In the genomic region with DNA sequence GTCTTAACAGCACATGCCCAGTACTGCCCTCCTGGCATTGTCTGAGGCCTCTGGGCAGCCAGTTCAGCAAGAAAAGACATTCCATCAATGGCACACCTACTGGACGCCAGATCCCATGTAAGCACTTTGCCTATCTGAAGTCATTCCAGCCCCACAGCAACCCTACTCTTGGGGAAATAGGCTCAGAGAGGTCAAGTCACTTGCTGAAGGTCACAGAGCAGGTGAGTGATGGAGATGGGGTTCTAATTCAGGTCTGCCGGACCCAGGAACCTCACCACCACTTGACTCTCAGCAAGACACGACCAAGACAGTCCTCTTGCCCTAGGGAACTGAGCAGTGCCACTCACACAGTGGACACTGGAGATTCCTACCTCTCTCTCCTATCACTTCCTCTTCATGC, we compare ENCODE assay signal across 27 cellular contexts.
"Had no signal": no experiment of that assay in that cellular context is flagged by ENCODE, and none has a peak within 500 bp of the region (broad histone marks: within the 10 kb centered on the region; RNA-seq: fewer than 3 reads in every experiment).

No MANE protein-coding gene starts in this region.

- H3K27me3 ChIP-seq: testis, thyroid gland, upper lobe of left lung, uterus, vagina had no signal

- H3K9me3 ChIP-seq: stomach, suprapubic skin, testis, thoracic aorta, thyroid gland, tibial artery, tibial nerve, transverse colon, upper lobe of left lung, upper lobe of right lung, uterus, vagina had no signal

- DNase-seq: stimulated activated CD4-positive, alpha-beta T cell treated with anti-CD3 and anti-CD28 coated beads, Interleukin-2, amount 100 ng/mL, for 48 hours; stimulated activated CD4-positive, alpha-beta T cell treated with anti-CD3 and anti-CD28 coated beads, Interleukin-4, amount 100 ng/mL, for 1 hour; stimulated activated CD4-positive, alpha-beta T cell treated with anti-CD3 and anti-CD28 coated beads, Interleukin-4, amount 100 ng/mL, for 24 hours; stimulated activated CD4-positive, alpha-beta T cell treated with anti-CD3 and anti-CD28 coated beads, Interleukin-4, amount 100 ng/mL, for 4 hours; stimulated activated CD8-positive, alpha-beta memory T cell treated with anti-CD3 and anti-CD28 coated beads, Interleukin-4, amount 100 ng/mL, for 48 hours; stimulated activated naive B cell treated with anti-CD40 and anti-IgM and Interleukin-4, amounts not matched to agents 10 μg/mL and 1 μg/mL and 100 μg/mL, for 72 hours; stimulated activated naive CD4-positive, alpha-beta T cell; stimulated activated naive CD4-positive, alpha-beta T cell treated with Interleukin-2 at 50 U/mL for 16 hours; stimulated activated naive CD8-positive, alpha-beta T cell treated with anti-CD3 and anti-CD28 coated beads, Interleukin-15, amount 100 ng/mL, for 72 hours; stimulated activated naive CD8-positive, alpha-beta T cell treated with anti-CD3 and anti-CD28 coated beads, Interleukin-15, Interleukin-2, amounts not matched to agents 100 U/mL and 50 U/mL, for 24 hours; stomach; substantia nigra; testis; thyroid gland; tibial artery; transverse colon; trophoblast cell; upper lobe of left lung; upper lobe of right lung; uterus had no signal

- ATAC-seq: stimulated activated effector memory CD8-positive, alpha-beta T cell treated with anti-CD3 and anti-CD28 coated beads, Interleukin-12 subunit alpha, Interleukin-12 subunit beta, amount 100 ng/mL, for 72 hours; stimulated activated memory B cell treated with anti-CD40 and anti-IgM and Interleukin-4, amounts not matched to agents 10 μg/mL and 1 μg/mL and 100 μg/mL, for 72 hours; stimulated activated naive B cell treated with anti-CD40 and anti-IgM and Interleukin-4, amounts not matched to agents 10 μg/mL and 1 μg/mL and 100 μg/mL, for 72 hours; stimulated activated naive CD8-positive, alpha-beta T cell treated with anti-CD3 and anti-CD28 coated beads, Interleukin-15, amount 100 ng/mL, for 72 hours; stimulated activated naive CD8-positive, alpha-beta T cell treated with anti-CD3 and anti-CD28 coated beads, Interleukin-15, Interleukin-2, amounts not matched to agents 100 U/mL and 50 U/mL, for 24 hours; upper lobe of right lung had no signal

- H3K4me3 ChIP-seq: stomach, suprapubic skin, testis, thoracic aorta, thyroid gland, tibial artery, tibial nerve, transverse colon, upper lobe of left lung, upper lobe of right lung, uterus, vagina had no signal

- FAIRE-seq: urothelium cell line had no signal

- H3K4me1 ChIP-seq: stomach, suprapubic skin, testis, thyroid gland, tibial artery, tibial nerve, transverse colon, upper lobe of left lung, upper lobe of right lung, uterus, vagina had no signal

- H3K27ac ChIP-seq: stomach, suprapubic skin, testis, thoracic aorta, thyroid gland, tibial artery, tibial nerve, transverse colon, upper lobe of left lung, upper lobe of right lung, uterus, vagina had no signal

- H3K36me3 ChIP-seq: stomach, suprapubic skin, thoracic aorta, thyroid gland, tibial artery, tibial nerve, transverse colon, upper lobe of left lung, upper lobe of right lung, uterus, vagina had no signal
